ENCODE assay signal across 23 cellular contexts in the genomic region with DNA sequence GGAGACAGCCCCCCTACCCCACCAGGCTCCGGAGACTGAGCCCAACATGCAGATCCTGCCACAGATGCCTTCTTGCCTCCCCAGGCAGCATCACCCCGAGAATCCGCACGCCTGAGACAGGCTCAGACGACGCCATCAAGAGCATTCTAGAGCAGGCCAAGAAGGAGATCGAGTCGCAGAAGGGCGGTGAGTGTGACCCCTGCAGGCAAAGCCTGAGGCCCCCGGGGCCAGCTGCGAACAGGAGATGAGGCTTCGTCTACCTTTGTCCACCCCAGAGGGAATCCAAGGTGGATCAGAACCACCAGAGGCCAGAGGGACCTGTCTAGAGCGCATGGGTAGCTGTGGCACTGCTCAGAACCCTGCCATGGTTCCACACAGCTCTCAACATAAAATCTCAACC.
"Had no signal": no experiment of that assay in that cellular context is flagged by ENCODE, and none has a peak within 500 bp of the region (broad histone marks: within the 10 kb centered on the region; RNA-seq: fewer than 3 reads in every experiment).

No MANE protein-coding gene starts in this region.

- H3K9me3 ChIP-seq: right atrium auricular region, right lobe of liver, suprapubic skin, thoracic aorta had no signal

- FAIRE-seq: islet of Langerhans, kidney, urothelium cell line had no signal

- H3K27me3 ChIP-seq: right atrium auricular region, right lobe of liver, upper lobe of right lung had no signal

- H3K79me2 ChIP-seq: parathyroid adenoma had no signal

- H3K36me3 ChIP-seq: heart left ventricle, left lung, lower lobe of right lung, right atrium auricular region, suprapubic skin, thoracic aorta, tibial artery, upper lobe of right lung had no signal

- H3K27ac ChIP-seq: heart left ventricle, left lung, lower lobe of right lung, parathyroid adenoma, psoas muscle, right atrium auricular region, right lobe of liver, suprapubic skin, thoracic aorta, tibial artery, upper lobe of right lung had no signal

- H3K4me1 ChIP-seq: lower lobe of right lung, parathyroid adenoma, psoas muscle, right atrium auricular region, right lobe of liver, suprapubic skin, tibial artery, upper lobe of right lung had no signal

- H2AFZ ChIP-seq: parathyroid adenoma had no signal

- H3K4me2 ChIP-seq: smooth muscle cell had no signal

- DNase-seq: heart left ventricle; hypothalamus; immature natural killer cell; kidney; left colon; lower lobe of right lung; mesenchymal stem cell; naive thymus-derived CD8-positive, alpha-beta T cell; psoas muscle; right lobe of liver; stimulated activated CD4-positive, alpha-beta T cell treated with anti-CD3 and anti-CD28 coated beads, Interleukin-1b, Interleukin-23, amount 100 ng/mL, for 48 hours; stimulated activated CD4-positive, alpha-beta T cell treated with anti-CD3 and anti-CD28 coated beads, Interleukin-2, amount 100 ng/mL, for 48 hours; stimulated activated naive CD4-positive, alpha-beta T cell; tibial artery; upper lobe of right lung had no signal

- H3K4me3 ChIP-seq: heart left ventricle, lower lobe of right lung, psoas muscle, right atrium auricular region, right lobe of liver, smooth muscle cell, suprapubic skin, thoracic aorta, tibial artery, upper lobe of right lung had no signal

- ATAC-seq: heart left ventricle; left colon; left lung; lower lobe of right lung; naive thymus-derived CD8-positive, alpha-beta T cell; psoas muscle; upper lobe of right lung had no signal

- H3K9ac ChIP-seq: parathyroid adenoma had no signal
